ENCODE assay signal across 8 cellular contexts in genomic region chr1:178768423-178768822, GRCh38. TPM values are rescaled to one million over a fixed set of nuclear protein-coding genes. Genes with fewer than 3 reads are reported as not detected.
DNase-seq lines count a peak whose midpoint lies in the region; ATAC-seq, FAIRE-seq and TF ChIP-seq lines count a peak whose summit lies in the region.

No MANE protein-coding gene starts in this region.

- DNase-seq in CD14-positive monocyte (ENCODE audit: low spot score) (no peak), NCI-H446 (lab: John Stamatoyannopoulos, UW) (peak; percentile 10 to 74), astrocyte (ENCODE audit: low read depth) (peak; percentile 2), kidney (no peak), lower leg skin (ENCODE audit: low spot score in 2 of 2) (no peak), KG1 (lab: John Stamatoyannopoulos, UW) (no peak)

- no peak for TF ChIP-seq POLR2A in lower leg skin (IDR thresholded peaks at IDR 0.05)
- no peak for TF ChIP-seq POLR2A in GM18505 (IDR thresholded peaks at IDR 0.05; ENCODE audit: borderline replicate concordance, extremely low read depth, insufficient read depth, insufficient read length)

- no peak overlapping the region for H3K4me2 ChIP-seq in astrocyte (ENCODE audit: low read length)

- H3K4me1 Mint-ChIP-seq in CD14-positive monocyte: no peaks in the 10 kb centered on the region
- no peaks in the 10 kb centered on the region for H3K4me1 Mint-ChIP-seq in astrocyte (ENCODE audit: low read depth, unreplicated experiment)

- H3K36me3 ChIP-seq in astrocyte (ENCODE audit: insufficient read depth, low read length): no peaks in the 10 kb centered on the region
- H3K36me3 ChIP-seq in kidney (ENCODE audit: control insufficient read depth in 1 of 2, insufficient read depth in 2 of 2, low read length in 2 of 2): no peaks in the 10 kb centered on the region

- TF ChIP-seq CTCF in CD14-positive monocyte (IDR thresholded peaks at IDR 0.05): peak; percentile 79
- peak; percentile 75 for TF ChIP-seq CTCF in astrocyte (IDR thresholded peaks at IDR 0.05; ENCODE audit: insufficient read depth, low read depth, low read length)
- TF ChIP-seq CTCF in kidney (IDR thresholded peaks at IDR 0.05; ENCODE audit: borderline replicate concordance, extremely low read depth, insufficient read depth): peak; percentile 50
- TF ChIP-seq CTCF in lower leg skin (IDR thresholded peaks at IDR 0.05): no peak

- H3K27me3 ChIP-seq in astrocyte (ENCODE audit: insufficient read depth, low read length): no peaks in the 10 kb centered on the region

- WGBS in lower leg skin, 2 donors: 58 to 61% methylated on average over 4 of the region's 4 CpGs

- H3K27me3 Mint-ChIP-seq in CD14-positive monocyte (ENCODE audit: low read depth in 3 of 3): no peaks in the 10 kb centered on the region
- no peaks in the 10 kb centered on the region for H3K27me3 Mint-ChIP-seq in astrocyte (ENCODE audit: low read depth, unreplicated experiment)

- H2AFZ ChIP-seq in astrocyte (ENCODE audit: low read depth, low read length): no peak overlapping the region

- H4K20me1 ChIP-seq in astrocyte (ENCODE audit: insufficient read depth, low read length): peaks cover 26% of the 10 kb centered on the region

- H3K79me2 ChIP-seq in astrocyte (ENCODE audit: insufficient read depth, low read length): peaks cover 35% of the 10 kb centered on the region

- no peak for FAIRE-seq in astrocyte (lab: Jason Lieb, UNC)
- no peak for FAIRE-seq in kidney (lab: Jason Lieb, UNC)

- H3K4me3 ChIP-seq in astrocyte (ENCODE audit: insufficient read depth, low read depth, low read length) (no peak overlapping the region), kidney (ENCODE audit: low read length in 2 of 2) (no peak overlapping the region), lower leg skin (ENCODE audit: low read depth, poor library complexity, severe bottlenecking) (no peak overlapping the region)

- no peaks in the 10 kb centered on the region for H3K4me1 ChIP-seq in astrocyte (ENCODE audit: insufficient read depth, low read length)
- H3K4me1 ChIP-seq in kidney (ENCODE audit: control insufficient read depth in 1 of 2, insufficient read depth in 1 of 2, low read depth in 1 of 2, low read length in 2 of 2): no peaks in the 10 kb centered on the region

- H3K4me3 Mint-ChIP-seq in CD14-positive monocyte (no peak overlapping the region), astrocyte (ENCODE audit: unreplicated experiment) (no peak overlapping the region)

- no peak overlapping the region for H3K9ac ChIP-seq in astrocyte (ENCODE audit: low read length)
- H3K9ac ChIP-seq in kidney (ENCODE audit: low read length in 2 of 2): no peak overlapping the region

- intact Hi-C loops in CD14-positive monocyte (cut with micrococcal nuclease): no loop called here
- intact Hi-C loops in kidney (cut with DNase I): no loop called here
- intact Hi-C loops in lower leg skin (cut with DNase I; ENCODE audit: low total_unique reads): no loop called here

- H3K27ac ChIP-seq in astrocyte (ENCODE audit: low read depth, low read length) (no peak overlapping the region), kidney (ENCODE audit: low read depth in 2 of 2, low read length in 2 of 2) (no peak overlapping the region)

- H3K36me3 Mint-ChIP-seq in CD14-positive monocyte (peaks cover 7 to 17% of the 10 kb centered on the region in 2 donors), astrocyte (ENCODE audit: low read depth, unreplicated experiment) (peaks cover 38% of the 10 kb centered on the region)

- H3K9me3 Mint-ChIP-seq in CD14-positive monocyte (peaks cover 41 to 61% (median 54%) of the 10 kb centered on the region in 7 donors), astrocyte (ENCODE audit: unreplicated experiment) (peaks cover 34% of the 10 kb centered on the region)

- H3K9me3 ChIP-seq in astrocyte (ENCODE audit: insufficient read depth, low read depth, low read length) (peaks cover 12% of the 10 kb centered on the region), kidney (ENCODE audit: control insufficient read depth in 1 of 2, low read length in 2 of 2) (peaks cover 3 to 7% of the 10 kb centered on the region in 2 donors)

- H3K27ac Mint-ChIP-seq in CD14-positive monocyte (peak overlapping the region in 1 of 7 donors; percentile 1), astrocyte (ENCODE audit: unreplicated experiment) (no peak overlapping the region)

- ATAC-seq in GM18502 (IDR thresholded peaks at IDR 0.05; ENCODE audit: poor library complexity, unreplicated experiment) (peak; percentile 69), GM18505 (IDR thresholded peaks at IDR 0.05; ENCODE audit: unreplicated experiment) (no peak)

RNA-seq across cellular contexts. Expression of gene RALGPS2, which starts 43.4 kb away (rescaled TPM):
- polyA plus RNA-seq in CD14-positive monocyte: 1 to 10 TPM; 2.3 to 4.2 TPM
- 33.6 and 35.4 TPM in 2 replicates for total RNA-seq in astrocyte
- 32.8 TPM for total RNA-seq in kidney
- 3.6 TPM for polyA plus RNA-seq in kidney (ENCODE audit: insufficient read depth, low read depth, low replicate concordance)
- 10 to 100 TPM; 26.2 to 33.5 (median 31.7) TPM for total RNA-seq in lower leg skin

Comparison
In these comparisons a context has a peak if more than half of its experiments do, and no peak if none do; other contexts are left out.
1. DNase-seq: peak in NCI-H446 (2 of 2) and astrocyte (single experiment); none in CD14-positive monocyte (single experiment), kidney (single experiment), lower leg skin (0 of 2) and KG1 (single experiment).
2. CTCF ChIP-seq: peak in CD14-positive monocyte (single experiment), astrocyte (single experiment) and kidney (single experiment); none in lower leg skin (0 of 3).